1 cellular context compared by ENCODE assay signal in the genomic region with DNA sequence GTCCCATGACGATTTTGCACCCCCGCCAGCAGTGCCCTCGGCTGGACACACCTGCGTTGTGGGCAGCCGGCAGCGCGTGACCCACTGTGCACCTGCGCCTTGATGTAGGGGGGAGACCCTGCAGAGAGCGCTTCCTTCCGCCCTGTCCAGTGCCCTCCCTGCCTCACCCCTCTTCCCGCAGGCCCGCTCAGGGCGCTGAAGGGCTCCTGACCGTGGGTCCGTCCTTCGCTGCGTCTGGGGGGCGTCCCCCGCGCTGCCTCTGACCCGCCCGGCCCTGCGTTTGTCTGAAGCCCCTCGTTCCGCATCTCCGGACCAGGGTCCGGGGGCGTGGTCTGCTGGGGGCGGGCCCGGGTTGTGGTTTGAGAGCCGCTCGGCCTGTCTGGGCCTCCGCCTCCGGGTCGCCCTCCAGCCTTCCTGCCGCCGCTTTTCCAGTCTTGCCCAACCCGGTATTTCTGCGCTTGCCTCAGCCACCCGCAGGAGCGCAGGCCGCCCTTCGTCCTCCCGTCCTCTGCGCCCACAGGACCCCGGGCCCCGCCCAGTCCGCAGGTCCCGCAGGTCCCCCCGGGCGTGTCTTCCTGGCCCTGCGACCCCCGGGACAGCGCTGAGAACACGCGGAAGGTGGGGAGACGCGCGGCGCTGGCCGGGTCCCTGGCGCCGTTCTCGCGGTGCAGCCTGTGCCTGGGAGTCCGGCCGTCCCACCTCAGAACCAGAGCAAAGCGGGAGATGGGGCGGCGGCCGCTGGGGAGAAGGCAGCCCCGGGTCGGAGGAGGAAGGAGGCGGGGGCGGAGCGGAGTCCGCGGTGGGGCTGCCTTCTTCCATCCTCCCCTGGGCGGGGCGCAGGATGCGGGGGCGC.
TF ChIP-seq lines count a peak whose summit lies in the region.

No MANE protein-coding gene starts in this region.

TF ChIP-seq in WTC11, 78 proteins besides CTCF, POLR2A, EP300 and RAD21 (continued from another document):
- TF ChIP-seq, protein P1, sequence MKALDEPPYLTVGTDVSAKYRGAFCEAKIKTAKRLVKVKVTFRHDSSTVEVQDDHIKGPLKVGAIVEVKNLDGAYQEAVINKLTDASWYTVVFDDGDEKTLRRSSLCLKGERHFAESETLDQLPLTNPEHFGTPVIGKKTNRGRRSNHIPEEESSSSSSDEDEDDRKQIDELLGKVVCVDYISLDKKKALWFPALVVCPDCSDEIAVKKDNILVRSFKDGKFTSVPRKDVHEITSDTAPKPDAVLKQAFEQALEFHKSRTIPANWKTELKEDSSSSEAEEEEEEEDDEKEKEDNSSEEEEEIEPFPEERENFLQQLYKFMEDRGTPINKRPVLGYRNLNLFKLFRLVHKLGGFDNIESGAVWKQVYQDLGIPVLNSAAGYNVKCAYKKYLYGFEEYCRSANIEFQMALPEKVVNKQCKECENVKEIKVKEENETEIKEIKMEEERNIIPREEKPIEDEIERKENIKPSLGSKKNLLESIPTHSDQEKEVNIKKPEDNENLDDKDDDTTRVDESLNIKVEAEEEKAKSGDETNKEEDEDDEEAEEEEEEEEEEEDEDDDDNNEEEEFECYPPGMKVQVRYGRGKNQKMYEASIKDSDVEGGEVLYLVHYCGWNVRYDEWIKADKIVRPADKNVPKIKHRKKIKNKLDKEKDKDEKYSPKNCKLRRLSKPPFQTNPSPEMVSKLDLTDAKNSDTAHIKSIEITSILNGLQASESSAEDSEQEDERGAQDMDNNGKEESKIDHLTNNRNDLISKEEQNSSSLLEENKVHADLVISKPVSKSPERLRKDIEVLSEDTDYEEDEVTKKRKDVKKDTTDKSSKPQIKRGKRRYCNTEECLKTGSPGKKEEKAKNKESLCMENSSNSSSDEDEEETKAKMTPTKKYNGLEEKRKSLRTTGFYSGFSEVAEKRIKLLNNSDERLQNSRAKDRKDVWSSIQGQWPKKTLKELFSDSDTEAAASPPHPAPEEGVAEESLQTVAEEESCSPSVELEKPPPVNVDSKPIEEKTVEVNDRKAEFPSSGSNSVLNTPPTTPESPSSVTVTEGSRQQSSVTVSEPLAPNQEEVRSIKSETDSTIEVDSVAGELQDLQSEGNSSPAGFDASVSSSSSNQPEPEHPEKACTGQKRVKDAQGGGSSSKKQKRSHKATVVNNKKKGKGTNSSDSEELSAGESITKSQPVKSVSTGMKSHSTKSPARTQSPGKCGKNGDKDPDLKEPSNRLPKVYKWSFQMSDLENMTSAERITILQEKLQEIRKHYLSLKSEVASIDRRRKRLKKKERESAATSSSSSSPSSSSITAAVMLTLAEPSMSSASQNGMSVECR (CRISPR knock-in tag; IDR thresholded peaks at IDR 0.05; ENCODE audit: borderline replicate concordance) = no peak
- TF ChIP-seq, protein P2, sequence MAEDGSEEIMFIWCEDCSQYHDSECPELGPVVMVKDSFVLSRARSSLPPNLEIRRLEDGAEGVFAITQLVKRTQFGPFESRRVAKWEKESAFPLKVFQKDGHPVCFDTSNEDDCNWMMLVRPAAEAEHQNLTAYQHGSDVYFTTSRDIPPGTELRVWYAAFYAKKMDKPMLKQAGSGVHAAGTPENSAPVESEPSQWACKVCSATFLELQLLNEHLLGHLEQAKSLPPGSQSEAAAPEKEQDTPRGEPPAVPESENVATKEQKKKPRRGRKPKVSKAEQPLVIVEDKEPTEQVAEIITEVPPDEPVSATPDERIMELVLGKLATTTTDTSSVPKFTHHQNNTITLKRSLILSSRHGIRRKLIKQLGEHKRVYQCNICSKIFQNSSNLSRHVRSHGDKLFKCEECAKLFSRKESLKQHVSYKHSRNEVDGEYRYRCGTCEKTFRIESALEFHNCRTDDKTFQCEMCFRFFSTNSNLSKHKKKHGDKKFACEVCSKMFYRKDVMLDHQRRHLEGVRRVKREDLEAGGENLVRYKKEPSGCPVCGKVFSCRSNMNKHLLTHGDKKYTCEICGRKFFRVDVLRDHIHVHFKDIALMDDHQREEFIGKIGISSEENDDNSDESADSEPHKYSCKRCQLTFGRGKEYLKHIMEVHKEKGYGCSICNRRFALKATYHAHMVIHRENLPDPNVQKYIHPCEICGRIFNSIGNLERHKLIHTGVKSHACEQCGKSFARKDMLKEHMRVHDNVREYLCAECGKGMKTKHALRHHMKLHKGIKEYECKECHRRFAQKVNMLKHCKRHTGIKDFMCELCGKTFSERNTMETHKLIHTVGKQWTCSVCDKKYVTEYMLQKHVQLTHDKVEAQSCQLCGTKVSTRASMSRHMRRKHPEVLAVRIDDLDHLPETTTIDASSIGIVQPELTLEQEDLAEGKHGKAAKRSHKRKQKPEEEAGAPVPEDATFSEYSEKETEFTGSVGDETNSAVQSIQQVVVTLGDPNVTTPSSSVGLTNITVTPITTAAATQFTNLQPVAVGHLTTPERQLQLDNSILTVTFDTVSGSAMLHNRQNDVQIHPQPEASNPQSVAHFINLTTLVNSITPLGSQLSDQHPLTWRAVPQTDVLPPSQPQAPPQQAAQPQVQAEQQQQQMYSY (CRISPR knock-in tag; IDR thresholded peaks at IDR 0.05) = peak; percentile 78
- TF ChIP-seq FOXP1 (CRISPR knock-in tag; IDR thresholded peaks at IDR 0.05; ENCODE audit: borderline replicate concordance) = peak; percentile 21; the same call in 1 of the 2 replicates
- peak; percentile 25; the same call in 1 of the 2 replicates for TF ChIP-seq FOXK1 (CRISPR knock-in tag; IDR thresholded peaks at IDR 0.05)
- TF ChIP-seq, protein P3, sequence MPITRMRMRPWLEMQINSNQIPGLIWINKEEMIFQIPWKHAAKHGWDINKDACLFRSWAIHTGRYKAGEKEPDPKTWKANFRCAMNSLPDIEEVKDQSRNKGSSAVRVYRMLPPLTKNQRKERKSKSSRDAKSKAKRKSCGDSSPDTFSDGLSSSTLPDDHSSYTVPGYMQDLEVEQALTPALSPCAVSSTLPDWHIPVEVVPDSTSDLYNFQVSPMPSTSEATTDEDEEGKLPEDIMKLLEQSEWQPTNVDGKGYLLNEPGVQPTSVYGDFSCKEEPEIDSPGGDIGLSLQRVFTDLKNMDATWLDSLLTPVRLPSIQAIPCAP (CRISPR knock-in tag; IDR thresholded peaks at IDR 0.05) = no peak
- no peak for TF ChIP-seq SMAD3 (CRISPR knock-in tag; IDR thresholded peaks at IDR 0.05; ENCODE audit: borderline replicate concordance)
- peak; percentile 54; the same call in 1 of the 2 replicates for TF ChIP-seq KAT7 (CRISPR knock-in tag; IDR thresholded peaks at IDR 0.05; ENCODE audit: borderline replicate concordance)
- TF ChIP-seq, protein P4, sequence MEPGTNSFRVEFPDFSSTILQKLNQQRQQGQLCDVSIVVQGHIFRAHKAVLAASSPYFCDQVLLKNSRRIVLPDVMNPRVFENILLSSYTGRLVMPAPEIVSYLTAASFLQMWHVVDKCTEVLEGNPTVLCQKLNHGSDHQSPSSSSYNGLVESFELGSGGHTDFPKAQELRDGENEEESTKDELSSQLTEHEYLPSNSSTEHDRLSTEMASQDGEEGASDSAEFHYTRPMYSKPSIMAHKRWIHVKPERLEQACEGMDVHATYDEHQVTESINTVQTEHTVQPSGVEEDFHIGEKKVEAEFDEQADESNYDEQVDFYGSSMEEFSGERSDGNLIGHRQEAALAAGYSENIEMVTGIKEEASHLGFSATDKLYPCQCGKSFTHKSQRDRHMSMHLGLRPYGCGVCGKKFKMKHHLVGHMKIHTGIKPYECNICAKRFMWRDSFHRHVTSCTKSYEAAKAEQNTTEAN (CRISPR knock-in tag; IDR thresholded peaks at IDR 0.05) = 0 out of 2 replicates have a peak, but pooled peaks have one; percentile 65
- TF ChIP-seq ELF4 (CRISPR knock-in tag; IDR thresholded peaks at IDR 0.05; ENCODE audit: low read depth) = 0 out of 2 replicates have a peak, but pooled peaks have one; percentile 46
- TF ChIP-seq, protein P5, sequence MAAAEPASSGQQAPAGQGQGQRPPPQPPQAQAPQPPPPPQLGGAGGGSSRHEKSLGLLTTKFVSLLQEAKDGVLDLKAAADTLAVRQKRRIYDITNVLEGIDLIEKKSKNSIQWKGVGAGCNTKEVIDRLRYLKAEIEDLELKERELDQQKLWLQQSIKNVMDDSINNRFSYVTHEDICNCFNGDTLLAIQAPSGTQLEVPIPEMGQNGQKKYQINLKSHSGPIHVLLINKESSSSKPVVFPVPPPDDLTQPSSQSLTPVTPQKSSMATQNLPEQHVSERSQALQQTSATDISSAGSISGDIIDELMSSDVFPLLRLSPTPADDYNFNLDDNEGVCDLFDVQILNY (CRISPR knock-in tag; IDR thresholded peaks at IDR 0.05) = 0 out of 2 replicates have a peak, but pooled peaks have one; percentile 26
- TF ChIP-seq, protein P6, sequence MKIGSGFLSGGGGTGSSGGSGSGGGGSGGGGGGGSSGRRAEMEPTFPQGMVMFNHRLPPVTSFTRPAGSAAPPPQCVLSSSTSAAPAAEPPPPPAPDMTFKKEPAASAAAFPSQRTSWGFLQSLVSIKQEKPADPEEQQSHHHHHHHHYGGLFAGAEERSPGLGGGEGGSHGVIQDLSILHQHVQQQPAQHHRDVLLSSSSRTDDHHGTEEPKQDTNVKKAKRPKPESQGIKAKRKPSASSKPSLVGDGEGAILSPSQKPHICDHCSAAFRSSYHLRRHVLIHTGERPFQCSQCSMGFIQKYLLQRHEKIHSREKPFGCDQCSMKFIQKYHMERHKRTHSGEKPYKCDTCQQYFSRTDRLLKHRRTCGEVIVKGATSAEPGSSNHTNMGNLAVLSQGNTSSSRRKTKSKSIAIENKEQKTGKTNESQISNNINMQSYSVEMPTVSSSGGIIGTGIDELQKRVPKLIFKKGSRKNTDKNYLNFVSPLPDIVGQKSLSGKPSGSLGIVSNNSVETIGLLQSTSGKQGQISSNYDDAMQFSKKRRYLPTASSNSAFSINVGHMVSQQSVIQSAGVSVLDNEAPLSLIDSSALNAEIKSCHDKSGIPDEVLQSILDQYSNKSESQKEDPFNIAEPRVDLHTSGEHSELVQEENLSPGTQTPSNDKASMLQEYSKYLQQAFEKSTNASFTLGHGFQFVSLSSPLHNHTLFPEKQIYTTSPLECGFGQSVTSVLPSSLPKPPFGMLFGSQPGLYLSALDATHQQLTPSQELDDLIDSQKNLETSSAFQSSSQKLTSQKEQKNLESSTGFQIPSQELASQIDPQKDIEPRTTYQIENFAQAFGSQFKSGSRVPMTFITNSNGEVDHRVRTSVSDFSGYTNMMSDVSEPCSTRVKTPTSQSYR (CRISPR knock-in tag; IDR thresholded peaks at IDR 0.05) = 0 out of 2 replicates have a peak, but pooled peaks have one; percentile 33
- TF ChIP-seq, protein P7, sequence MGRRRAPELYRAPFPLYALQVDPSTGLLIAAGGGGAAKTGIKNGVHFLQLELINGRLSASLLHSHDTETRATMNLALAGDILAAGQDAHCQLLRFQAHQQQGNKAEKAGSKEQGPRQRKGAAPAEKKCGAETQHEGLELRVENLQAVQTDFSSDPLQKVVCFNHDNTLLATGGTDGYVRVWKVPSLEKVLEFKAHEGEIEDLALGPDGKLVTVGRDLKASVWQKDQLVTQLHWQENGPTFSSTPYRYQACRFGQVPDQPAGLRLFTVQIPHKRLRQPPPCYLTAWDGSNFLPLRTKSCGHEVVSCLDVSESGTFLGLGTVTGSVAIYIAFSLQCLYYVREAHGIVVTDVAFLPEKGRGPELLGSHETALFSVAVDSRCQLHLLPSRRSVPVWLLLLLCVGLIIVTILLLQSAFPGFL (CRISPR knock-in tag; IDR thresholded peaks at IDR 0.05; ENCODE audit: borderline replicate concordance) = no peak
- TF ChIP-seq, protein P8, sequence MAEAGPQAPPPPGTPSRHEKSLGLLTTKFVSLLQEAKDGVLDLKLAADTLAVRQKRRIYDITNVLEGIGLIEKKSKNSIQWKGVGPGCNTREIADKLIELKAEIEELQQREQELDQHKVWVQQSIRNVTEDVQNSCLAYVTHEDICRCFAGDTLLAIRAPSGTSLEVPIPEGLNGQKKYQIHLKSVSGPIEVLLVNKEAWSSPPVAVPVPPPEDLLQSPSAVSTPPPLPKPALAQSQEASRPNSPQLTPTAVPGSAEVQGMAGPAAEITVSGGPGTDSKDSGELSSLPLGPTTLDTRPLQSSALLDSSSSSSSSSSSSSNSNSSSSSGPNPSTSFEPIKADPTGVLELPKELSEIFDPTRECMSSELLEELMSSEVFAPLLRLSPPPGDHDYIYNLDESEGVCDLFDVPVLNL (CRISPR knock-in tag; IDR thresholded peaks at IDR 0.05; ENCODE audit: borderline replicate concordance, low read depth) = 0 out of 2 replicates have a peak, but pooled peaks have one; percentile 38
